Comparison of ENCODE assay signal across 13 cellular contexts in the genomic region with DNA sequence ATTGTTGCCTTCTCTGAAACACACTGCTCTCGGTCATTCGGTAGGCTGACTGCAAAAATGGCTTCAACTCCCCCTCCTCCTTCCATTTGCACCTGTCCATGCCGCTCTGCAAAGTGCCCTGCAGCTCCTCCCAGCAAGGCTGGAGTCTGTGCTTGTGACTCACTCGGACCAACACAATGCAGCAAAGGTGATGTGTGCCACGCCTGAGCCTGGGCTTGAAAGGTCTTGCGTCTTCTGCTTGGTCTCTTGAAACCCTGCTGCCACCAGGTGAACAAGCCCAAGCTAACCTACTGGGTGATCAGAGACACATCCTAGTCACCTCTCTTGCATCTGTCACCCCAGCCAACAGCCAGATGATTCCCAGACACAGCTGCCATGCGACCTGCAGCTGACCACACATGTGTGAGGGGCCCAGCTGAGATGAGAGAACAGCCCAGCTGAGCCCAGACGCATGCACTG.
DNase-seq lines count a peak whose midpoint lies in the region; ATAC-seq and TF ChIP-seq lines count a peak whose summit lies in the region.
"Had no signal": no experiment of that assay in that cellular context is flagged by ENCODE, and none has a peak within 500 bp of the region (broad histone marks: within the 10 kb centered on the region; RNA-seq: fewer than 3 reads in every experiment).

No MANE protein-coding gene starts in this region.

- H3K4me3 Mint-ChIP-seq in stimulated activated naive CD8-positive, alpha-beta T cell treated with anti-CD3 and anti-CD28 coated beads, Interleukin-15, amount 100 ng/mL, for 72 hours, result no peak overlapping the region
- H3K4me3 Mint-ChIP-seq: activated naive CD4-positive, alpha-beta T cell treated with anti-CD3 and anti-CD28 coated beads, Interleukin-2, amount 50 U/mL, for 24 hours; naive thymus-derived CD8-positive, alpha-beta T cell; T-helper 1 cell treated with Interleukin-12 subunit alpha and Interleukin-12 subunit beta and Interleukin-4 antibody, amounts not matched to agents 30 μg/mL and 1 μg/mL, for 36 hours had no signal

- peaks cover 0 to 18% (median 0%) of the 10 kb centered on the region in 9 donors for H3K36me3 ChIP-seq in heart left ventricle
- H3K36me3 ChIP-seq in stomach, result no peaks in the 10 kb centered on the region
- H3K36me3 ChIP-seq: colonic mucosa had no signal

- TF ChIP-seq EP300 in stomach (IDR thresholded peaks at IDR 0.05), result no peak

- H3K27ac ChIP-seq in heart left ventricle, result peak overlapping the region in 8 of 12 donors; percentile 14 to 93 (median 86)
- H3K27ac ChIP-seq in stomach, result peak overlapping the region in 1 of 5 donors; percentile 82
- H3K27ac ChIP-seq: colonic mucosa had no signal

- DNase-seq in heart left ventricle (peak in 1 of 5 donors; percentile 14), left cardiac atrium (no peak), NCI-H146 treated with DMSO at 0.1 percent for 48 hours (lab: John Stamatoyannopoulos, UW; ENCODE audit: unreplicated experiment) (peak; percentile 49), stomach (peak; percentile 56), UCSD-AML1 (lab: John Stamatoyannopoulos, UW; ENCODE audit: unreplicated experiment) (no peak)
- no peak for DNase-seq in stimulated activated naive CD8-positive, alpha-beta T cell treated with anti-CD3 and anti-CD28 coated beads, Interleukin-15, amount 100 ng/mL, for 72 hours
- DNase-seq: colonic mucosa; GOT3; naive thymus-derived CD8-positive, alpha-beta T cell had no signal

- TF ChIP-seq CTCF in heart left ventricle (IDR thresholded peaks at IDR 0.05), result no peak
- TF ChIP-seq CTCF in stomach (IDR thresholded peaks at IDR 0.05), result no peak

- no peaks in the 10 kb centered on the region for H3K9me3 ChIP-seq in heart left ventricle
- H3K9me3 ChIP-seq in stomach, result no peaks in the 10 kb centered on the region
- H3K9me3 ChIP-seq: colonic mucosa had no signal

- H3K27me3 Mint-ChIP-seq in stimulated activated naive CD8-positive, alpha-beta T cell treated with anti-CD3 and anti-CD28 coated beads, Interleukin-15, amount 100 ng/mL, for 72 hours, result peaks cover 24% of the 10 kb centered on the region

- no peak overlapping the region for H3K4me3 ChIP-seq in heart left ventricle
- H3K4me3 ChIP-seq in stomach, result no peak overlapping the region
- H3K4me3 ChIP-seq: colonic mucosa had no signal

- no peak overlapping the region for H3K27ac Mint-ChIP-seq in stimulated activated naive CD8-positive, alpha-beta T cell treated with anti-CD3 and anti-CD28 coated beads, Interleukin-15, amount 100 ng/mL, for 72 hours
- H3K27ac Mint-ChIP-seq: activated naive CD4-positive, alpha-beta T cell treated with anti-CD3 and anti-CD28 coated beads, Interleukin-2, amount 50 U/mL, for 24 hours; naive thymus-derived CD8-positive, alpha-beta T cell; T-helper 1 cell treated with Interleukin-12 subunit alpha and Interleukin-12 subunit beta and Interleukin-4 antibody, amounts not matched to agents 30 μg/mL and 1 μg/mL, for 36 hours had no signal

- H3K4me1 Mint-ChIP-seq in stimulated activated naive CD8-positive, alpha-beta T cell treated with anti-CD3 and anti-CD28 coated beads, Interleukin-15, amount 100 ng/mL, for 72 hours, result peaks cover 45% of the 10 kb centered on the region

- WGBS in heart left ventricle, 4 donors, result 81 to 93% (median 88%) methylated on average over 6 to 8 of the region's 8 CpGs
- 78 to 90% (median 83%) methylated on average over 7 to 8 of the region's 8 CpGs for WGBS in stomach, 5 donors

- H3K4me1 ChIP-seq in heart left ventricle (peaks cover 6 to 79% (median 53%) of the 10 kb centered on the region in 12 donors), stomach (peaks cover 32 to 58% (median 40%) of the 10 kb centered on the region in 4 donors)

- TF ChIP-seq POLR2A in heart left ventricle (IDR thresholded peaks at IDR 0.05), result no peak
- TF ChIP-seq POLR2A in stomach (IDR thresholded peaks at IDR 0.05), result no peak

- H3K9me3 Mint-ChIP-seq in stimulated activated naive CD8-positive, alpha-beta T cell treated with anti-CD3 and anti-CD28 coated beads, Interleukin-15, amount 100 ng/mL, for 72 hours, result no peaks in the 10 kb centered on the region
- H3K9me3 Mint-ChIP-seq: activated naive CD4-positive, alpha-beta T cell treated with anti-CD3 and anti-CD28 coated beads, Interleukin-2, amount 50 U/mL, for 24 hours; naive thymus-derived CD8-positive, alpha-beta T cell; T-helper 1 cell treated with Interleukin-12 subunit alpha and Interleukin-12 subunit beta and Interleukin-4 antibody, amounts not matched to agents 30 μg/mL and 1 μg/mL, for 36 hours had no signal

- intact Hi-C loops in heart left ventricle (cut with DNase I) (loop anchor here in 2 of 10 donors (5.0 to 10.0 kb wide), 2 partner anchors 64 to 71 kb away; partner anchors contain the start of gene MGLL (in 1 of the 2)), left cardiac atrium (cut with DNase I) (no loop called here), stomach (cut with DNase I; ENCODE audit: low total_unique reads) (no loop called here)

- no peaks in the 10 kb centered on the region for H3K27me3 ChIP-seq in heart left ventricle
- H3K27me3 ChIP-seq in stomach, result no peaks in the 10 kb centered on the region
- H3K27me3 ChIP-seq: colonic mucosa had no signal

- no peak for ATAC-seq in heart left ventricle
- no peak for ATAC-seq in left cardiac atrium
- peak; percentile 58 for ATAC-seq in esophagus mucosa
- no peak for ATAC-seq in stimulated activated naive CD8-positive, alpha-beta T cell treated with anti-CD3 and anti-CD28 coated beads, Interleukin-15, amount 100 ng/mL, for 72 hours
- ATAC-seq in GM21381 (IDR thresholded peaks at IDR 0.05; ENCODE audit: unreplicated experiment), result no peak
- ATAC-seq: naive thymus-derived CD8-positive, alpha-beta T cell had no signal

Comparison
In these comparisons a context has a peak if more than half of its experiments do, and no peak if none do; other contexts are left out.
1. DNase-seq: peak in NCI-H146 treated with DMSO at 0.1 percent for 48 hours (single experiment) and stomach (single experiment); none in left cardiac atrium (single experiment), stimulated activated naive CD8-positive, alpha-beta T cell treated with anti-CD3 and anti-CD28 coated beads, Interleukin-15, amount 100 ng/mL, for 72 hours (0 of 2) and UCSD-AML1 (single experiment).